In genomic region chr17:72661093-72661944, GRCh38 we compare ENCODE assay signal across 12 cellular contexts.
DNase-seq lines count a peak whose midpoint lies in the region; ATAC-seq and TF ChIP-seq lines count a peak whose summit lies in the region.
"Had no signal": no experiment of that assay in that cellular context is flagged by ENCODE, and none has a peak within 500 bp of the region (broad histone marks: within the 10 kb centered on the region; RNA-seq: fewer than 3 reads in every experiment).

No MANE protein-coding gene starts in this region.

- H3K4me3 Mint-ChIP-seq in mesothelial cell of epicardium, result no peak overlapping the region
- H3K4me3 Mint-ChIP-seq: activated naive CD4-positive, alpha-beta T cell treated with anti-CD3 and anti-CD28 coated beads for 36 hours; stimulated activated memory B cell treated with anti-CD40 and anti-IgM and Interleukin-4, amounts not matched to agents 10 μg/mL and 1 μg/mL and 100 μg/mL, for 72 hours had no signal

- TF ChIP-seq CTCF in LNCAP (IDR thresholded peaks at IDR 0.05) (peak; percentile 35; the same call in 1 of the 2 replicates), mesothelial cell of epicardium (IDR thresholded peaks at IDR 0.05; ENCODE audit: unreplicated experiment) (peak; percentile 53)

- DNase-seq in Caki2 (ENCODE audit: low read depth) (peak; percentile 54), astrocyte of the hippocampus (ENCODE audit: low read depth, low spot score) (peak; percentile 46), mesothelial cell of epicardium (ENCODE audit: low spot score in 2 of 2, unreplicated experiment in 2 of 2) (peak in 1 of 2 experiments; percentile 58), AG08396 (ENCODE audit: low spot score) (no peak), left lobe of liver (ENCODE audit: low spot score) (no peak), DMS 273 treated with DMSO at 0.1 percent for 48 hours (lab: John Stamatoyannopoulos, UW) (no peak)
- no peak for DNase-seq in stimulated activated CD4-positive, alpha-beta T cell treated with anti-CD3 and anti-CD28 coated beads, Interleukin-4, amount 100 ng/mL, for 24 hours
- DNase-seq: activated naive CD4-positive, alpha-beta T cell treated with anti-CD3 and anti-CD28 coated beads for 36 hours; GF-D8; T-helper 2 cell had no signal

- peaks cover 17% of the 10 kb centered on the region for H3K4me1 Mint-ChIP-seq in mesothelial cell of epicardium
- H3K4me1 Mint-ChIP-seq: stimulated activated memory B cell treated with anti-CD40 and anti-IgM and Interleukin-4, amounts not matched to agents 10 μg/mL and 1 μg/mL and 100 μg/mL, for 72 hours had no signal

- peak overlapping the region; percentile 77 for H3K27ac Mint-ChIP-seq in mesothelial cell of epicardium
- H3K27ac Mint-ChIP-seq: activated naive CD4-positive, alpha-beta T cell treated with anti-CD3 and anti-CD28 coated beads for 36 hours; stimulated activated memory B cell treated with anti-CD40 and anti-IgM and Interleukin-4, amounts not matched to agents 10 μg/mL and 1 μg/mL and 100 μg/mL, for 72 hours had no signal

- no peak for ATAC-seq in left lobe of liver
- ATAC-seq: stimulated activated memory B cell treated with anti-CD40 and anti-IgM and Interleukin-4, amounts not matched to agents 10 μg/mL and 1 μg/mL and 100 μg/mL, for 72 hours had no signal

- H3K9me3 Mint-ChIP-seq in mesothelial cell of epicardium, result peaks cover 15% of the 10 kb centered on the region
- H3K9me3 Mint-ChIP-seq: activated naive CD4-positive, alpha-beta T cell treated with anti-CD3 and anti-CD28 coated beads for 36 hours had no signal

- H3K27me3 Mint-ChIP-seq in mesothelial cell of epicardium (ENCODE audit: low read depth), result no peaks in the 10 kb centered on the region
- H3K27me3 Mint-ChIP-seq: stimulated activated memory B cell treated with anti-CD40 and anti-IgM and Interleukin-4, amounts not matched to agents 10 μg/mL and 1 μg/mL and 100 μg/mL, for 72 hours had no signal

- in situ Hi-C loops in Caki2 (cut with HindIII; ENCODE audit: low pct_unique_long_range_greater_than_20kb, low sequenced_read_pairs), result no loop called here

- H3K36me3 Mint-ChIP-seq in mesothelial cell of epicardium, result no peaks in the 10 kb centered on the region

Comparison
In these comparisons a context has a peak if more than half of its experiments do, and no peak if none do; other contexts are left out.
1. DNase-seq: peak in Caki2 (single experiment) and astrocyte of the hippocampus (single experiment); none in AG08396 (single experiment), stimulated activated CD4-positive, alpha-beta T cell treated with anti-CD3 and anti-CD28 coated beads, Interleukin-4, amount 100 ng/mL, for 24 hours (single experiment), left lobe of liver (single experiment) and DMS 273 treated with DMSO at 0.1 percent for 48 hours (single experiment).